In the genomic region with DNA sequence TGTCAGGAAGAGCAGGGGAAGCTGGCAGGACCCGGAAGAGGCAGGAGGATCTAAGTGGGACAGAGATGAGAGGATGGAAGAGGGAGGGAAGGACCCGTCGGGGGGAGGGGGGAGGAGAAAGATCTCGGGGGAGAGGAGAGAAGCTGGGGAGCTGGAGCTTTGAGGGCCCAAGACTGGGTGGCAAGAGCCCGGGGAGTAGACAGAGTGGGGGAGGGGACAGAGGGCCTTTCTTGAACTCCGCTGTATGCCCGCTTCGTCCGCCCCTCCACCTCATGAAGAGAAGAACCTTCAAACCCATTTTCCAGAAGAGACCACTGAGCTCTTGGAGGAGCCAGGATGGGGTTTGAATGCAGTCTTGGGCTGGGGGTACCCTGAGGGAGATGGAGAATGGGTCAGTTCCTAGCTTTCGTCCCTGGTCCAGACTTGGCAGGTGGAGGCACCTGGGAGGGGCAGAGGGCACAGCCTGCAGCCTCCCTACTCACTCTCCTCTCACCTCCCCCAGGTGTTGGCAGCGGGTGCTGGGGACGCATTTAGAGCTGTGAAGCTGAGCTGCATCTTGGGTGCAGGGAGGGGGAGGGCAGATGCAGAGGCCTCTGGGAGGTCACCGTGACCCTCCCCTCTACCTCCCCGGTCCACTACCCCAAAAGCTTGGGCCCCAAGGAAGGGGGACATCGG, we compare ENCODE assay signal across 23 cellular contexts. TPM values are rescaled to one million over a fixed set of nuclear protein-coding genes. Genes with fewer than 3 reads are reported as not detected.
DNase-seq lines count a peak whose midpoint lies in the region; ATAC-seq, FAIRE-seq and TF ChIP-seq lines count a peak whose summit lies in the region.
"Had no signal": no experiment of that assay in that cellular context is flagged by ENCODE, and none has a peak within 500 bp of the region (broad histone marks: within the 10 kb centered on the region; RNA-seq: fewer than 3 reads in every experiment).

No MANE protein-coding gene starts in this region.

- CTCF ChIA-PET in HepG2 (lab: Yijun Ruan, JAX; ENCODE audit: low intra/inter-chr PET ratio, low total read pairs) = no interaction called here

- H3K4me3 ChIP-seq in H7 (ENCODE audit: insufficient read depth, low read depth, low read length) (no peak overlapping the region), HepG2 (replicated peaks in 1 of 3; ENCODE audit: insufficient read depth in 1 of 3, low read depth in 2 of 3, low read length in 3 of 3) (no peak overlapping the region), neuronal stem cell (ENCODE audit: low read length in 2 of 2) (no peak overlapping the region)
- H3K4me3 ChIP-seq: BLaER1 treated with 17β-estradiol and CSF1 and Interleukin-3, amounts not matched to agents 10 nM and 100 nM; GM12878 had no signal

- ATAC-seq in HepG2 = no peak
- no peak for ATAC-seq in stimulated activated naive CD8-positive, alpha-beta T cell treated with anti-CD3 and anti-CD28 coated beads, Interleukin-15, amount 100 ng/mL, for 72 hours
- ATAC-seq in HG03039 (IDR thresholded peaks at IDR 0.05; ENCODE audit: unreplicated experiment) = no peak
- ATAC-seq: GM12878, PC-3 had no signal

- TF ChIP-seq RAD21 in HepG2 (CRISPR knock-in tag; IDR thresholded peaks at IDR 0.05) = no peak

- H3K4ac ChIP-seq in neuronal stem cell (ENCODE audit: low read length) = peak overlapping the region; percentile 48

- peaks cover 8% of the 10 kb centered on the region for H3K79me1 ChIP-seq in neuronal stem cell (ENCODE audit: low read depth, low read length)

- DNase-seq in H7 = peak; percentile 49
- DNase-seq in HepG2 (ENCODE audit: low spot score) = no peak
- DNase-seq in neuronal stem cell (ENCODE audit: low spot score) = no peak
- no peak for DNase-seq in NCI-H1105 treated with DMSO at 0.1 percent for 48 hours (lab: John Stamatoyannopoulos, UW)
- no peak for DNase-seq in NCI-H526 treated with DMSO at 0.1 percent for 48 hours (lab: John Stamatoyannopoulos, UW)
- no peak for DNase-seq in stimulated activated naive CD8-positive, alpha-beta T cell treated with anti-CD3 and anti-CD28 coated beads, Interleukin-15, amount 100 ng/mL, for 72 hours
- DNase-seq: DMS53, EL, Karpas-422, NCI-H1048, NCI-H1436 treated with DMSO at 0.1 percent for 48 hours, NCI-H2029, NCI-H345, NCI-H524 treated with DMSO at 0.1 percent for 48 hours, PC-3 had no signal

- BruUV-seq in HepG2 (replicated peaks; lab: Mats Ljungman, UMichigan) = no TSS peak

- peaks cover 0 to 76% (median 7%) of the 10 kb centered on the region in 5 experiments for H3K9me3 Mint-ChIP-seq in brain
- H3K9me3 Mint-ChIP-seq in stimulated activated naive CD8-positive, alpha-beta T cell treated with anti-CD3 and anti-CD28 coated beads, Interleukin-15, amount 100 ng/mL, for 72 hours = no peaks in the 10 kb centered on the region
- H3K9me3 Mint-ChIP-seq: CD8-positive, alpha-beta memory T cell had no signal

- H3K27me3 ChIP-seq in H7 (ENCODE audit: control insufficient read depth, insufficient read depth, low read length) = peaks cover 41% of the 10 kb centered on the region
- peaks cover 4 to 46% of the 10 kb centered on the region in 2 experiments; a peak in 4 of 5 replicates for H3K27me3 ChIP-seq in HepG2 (ENCODE audit: control insufficient read depth in 1 of 2, insufficient read depth in 2 of 2, low read length in 2 of 2)
- no peaks in the 10 kb centered on the region for H3K27me3 ChIP-seq in neuronal stem cell (ENCODE audit: control insufficient read depth in 3 of 3, insufficient read depth in 3 of 3, low read depth in 1 of 3, low read length in 3 of 3)

- peak overlapping the region; percentile 90 for H2BK120ac ChIP-seq in neuronal stem cell (ENCODE audit: low read depth, low read length)

- intact Hi-C loops in HepG2 (cut with micrococcal nuclease; ENCODE audit: unreplicated experiment) = loop anchor here (10.0 kb wide), 1 partner anchor 1726 kb away; a partner anchor contains a TSS

- no peak overlapping the region for H3K14ac ChIP-seq in neuronal stem cell (ENCODE audit: low read length)

- H3K36me3 Mint-ChIP-seq in brain = no peaks in the 10 kb centered on the region
- H3K36me3 Mint-ChIP-seq: CD8-positive, alpha-beta memory T cell had no signal

- no peak overlapping the region for H4K91ac ChIP-seq in neuronal stem cell (ENCODE audit: low read depth, low read length, poor library complexity)

- peak overlapping the region; percentile 29 for H3K23ac ChIP-seq in neuronal stem cell (ENCODE audit: low read depth, low read length, poor library complexity)

- peak overlapping the region in 2 of 5 experiments; percentile 41 to 89 for H3K27ac Mint-ChIP-seq in brain
- no peak overlapping the region for H3K27ac Mint-ChIP-seq in stimulated activated naive CD8-positive, alpha-beta T cell treated with anti-CD3 and anti-CD28 coated beads, Interleukin-15, amount 100 ng/mL, for 72 hours
- H3K27ac Mint-ChIP-seq: IgD-negative memory B cell had no signal

- H2BK15ac ChIP-seq in neuronal stem cell (ENCODE audit: low read length) = peak overlapping the region; percentile 86

- H3K36me3 ChIP-seq in H7 (replicated peaks; ENCODE audit: control insufficient read depth, insufficient read depth, low read length) = no peaks in the 10 kb centered on the region
- H3K36me3 ChIP-seq in HepG2 (replicated peaks in 1 of 2; ENCODE audit: control insufficient read depth in 1 of 2, insufficient read depth in 2 of 2, low read length in 2 of 2) = no peaks in the 10 kb centered on the region
- H3K36me3 ChIP-seq in neuronal stem cell (replicated peaks in 1 of 2; ENCODE audit: control insufficient read depth in 2 of 2, insufficient read depth in 2 of 2, low read length in 2 of 2) = peaks cover 0 to 15% of the 10 kb centered on the region in 2 donors
- H3K36me3 ChIP-seq: BLaER1 treated with 17β-estradiol and CSF1 and Interleukin-3, amounts not matched to agents 10 nM and 100 nM had no signal

- H2AFZ ChIP-seq in HepG2 (ENCODE audit: low read length) (no peak overlapping the region), neuronal stem cell (ENCODE audit: low read length) (peak overlapping the region; percentile 22)

- H3K79me2 ChIP-seq in HepG2 (ENCODE audit: insufficient read depth, low read length) = no peaks in the 10 kb centered on the region

- TF ChIP-seq POLR2A in HepG2 (IDR thresholded peaks at IDR 0.05; ENCODE audit: insufficient read depth in 1 of 2, low read depth in 2 of 2, low read length in 2 of 2) = no peak

- H2BK5ac ChIP-seq in neuronal stem cell (ENCODE audit: low read length) = no peak overlapping the region

- peaks cover 6% of the 10 kb centered on the region for H3K27me3 Mint-ChIP-seq in brain
- H3K27me3 Mint-ChIP-seq in stimulated activated naive CD8-positive, alpha-beta T cell treated with anti-CD3 and anti-CD28 coated beads, Interleukin-15, amount 100 ng/mL, for 72 hours = peaks cover 56% of the 10 kb centered on the region

- no peak overlapping the region for H4K8ac ChIP-seq in neuronal stem cell (ENCODE audit: low read depth, low read length)

- H3K4me1 Mint-ChIP-seq in brain = peaks cover 44% of the 10 kb centered on the region
- H3K4me1 Mint-ChIP-seq in stimulated activated naive CD8-positive, alpha-beta T cell treated with anti-CD3 and anti-CD28 coated beads, Interleukin-15, amount 100 ng/mL, for 72 hours = peaks cover 24% of the 10 kb centered on the region

- H3K9ac ChIP-seq in HepG2 (ENCODE audit: insufficient read depth, low read depth, low read length) = no peak overlapping the region
- H3K9ac ChIP-seq in neuronal stem cell (ENCODE audit: low read depth, low read length, poor library complexity) = no peak overlapping the region
- H3K9ac ChIP-seq: BLaER1 treated with 17β-estradiol and CSF1 and Interleukin-3, amounts not matched to agents 10 nM and 100 nM had no signal

- peak overlapping the region; percentile 55 for H3K18ac ChIP-seq in neuronal stem cell (ENCODE audit: low read length)

- H3K27ac ChIP-seq in HepG2 (ENCODE audit: extremely low read length, insufficient read depth, low read length) (no peak overlapping the region), neuronal stem cell (replicated peaks; ENCODE audit: low read length) (no peak overlapping the region)
- H3K27ac ChIP-seq: BLaER1 treated with 17β-estradiol and CSF1 and Interleukin-3, amounts not matched to agents 10 nM and 100 nM had no signal

- no peak for TF ChIP-seq EP300 in HepG2 (IDR thresholded peaks at IDR 0.05; ENCODE audit: low read depth in 2 of 2, low read length in 2 of 2)
- TF ChIP-seq EP300 in HepG2 (CRISPR knock-in tag; IDR thresholded peaks at IDR 0.05; ENCODE audit: borderline replicate concordance) = no peak

- H3K4me2 ChIP-seq in HepG2 (ENCODE audit: low read depth, low read length) (no peak overlapping the region), neuronal stem cell (ENCODE audit: insufficient read depth, low read length, poor library complexity, severe bottlenecking) (no peak overlapping the region)
- H3K4me2 ChIP-seq: BLaER1 treated with 17β-estradiol and CSF1 and Interleukin-3, amounts not matched to agents 10 nM and 100 nM had no signal

- no peaks in the 10 kb centered on the region for H3K4me1 ChIP-seq in HepG2 (ENCODE audit: insufficient read depth, low read length)
- H3K4me1 ChIP-seq in neuronal stem cell (ENCODE audit: control insufficient read depth in 2 of 2, insufficient read depth in 1 of 2, low read depth in 1 of 2, low read length in 2 of 2) = peaks cover 27 to 30% of the 10 kb centered on the region in 2 donors

- 2% methylated on average over 12 of the region's 15 CpGs for WGBS in HepG2 (ENCODE audit: low lambda C conversion rate)
- no CpG with 5 or more reads among the region's 15 CpGs for WGBS in neuronal stem cell (ENCODE audit: extremely low coverage in 2 of 2, insufficient read length in 2 of 2, insufficient replicate concordance in 1 of 2), 2 donors

- no peak for TF ChIP-seq CTCF in brain (conservative IDR thresholded peaks at IDR 0.05)
- no peak for TF ChIP-seq CTCF in HepG2 (CRISPR knock-in tag; IDR thresholded peaks at IDR 0.05)

- in situ Hi-C loops in HepG2 (cut with HindIII; ENCODE audit: extremely low pct_ligation_motif_present, low pct_unique_long_range_greater_than_20kb) = no loop called here

- H3K9me3 ChIP-seq in HepG2 (ENCODE audit: low read length) = no peaks in the 10 kb centered on the region
- peaks cover 0 to 2% of the 10 kb centered on the region in 2 donors for H3K9me3 ChIP-seq in neuronal stem cell (replicated peaks in 1 of 2; ENCODE audit: control insufficient read depth in 2 of 2, insufficient read depth in 1 of 2, low read depth in 1 of 2, low read length in 2 of 2)
- H3K9me3 ChIP-seq: BLaER1 treated with 17β-estradiol and CSF1 and Interleukin-3, amounts not matched to agents 10 nM and 100 nM had no signal

- H4K20me1 ChIP-seq in HepG2 (ENCODE audit: insufficient read depth, low read length) = no peaks in the 10 kb centered on the region

- FAIRE-seq in HepG2 (lab: Jason Lieb, UNC) = no peak
- FAIRE-seq: GM12878, H54 had no signal

- POLR2A ChIA-PET in HepG2 (lab: Yijun Ruan, JAX) = no interaction called here

- no peak overlapping the region for H2BK12ac ChIP-seq in neuronal stem cell (ENCODE audit: low read length)

- H3K4me3 Mint-ChIP-seq in brain = peak overlapping the region in 3 of 5 experiments; percentile 52 to 96 (median 66)
- H3K4me3 Mint-ChIP-seq in stimulated activated naive CD8-positive, alpha-beta T cell treated with anti-CD3 and anti-CD28 coated beads, Interleukin-15, amount 100 ng/mL, for 72 hours = peak overlapping the region in 1 of 2 donors; percentile 12
- H3K4me3 Mint-ChIP-seq: IgD-negative memory B cell had no signal

- peak overlapping the region; percentile 98 for H2AK5ac ChIP-seq in neuronal stem cell (ENCODE audit: low read depth, low read length)

RNA-seq across cellular contexts. Expression of a gene that starts 0.9 kb away (rescaled TPM):
- 2.4 and 3.5 TPM in 2 replicates for total RNA-seq in H7 (2014; rRNA removed; shearing (Covaris generic))
- polyA plus RNA-seq in brain (ENCODE audit: insufficient read depth, low read depth, low replicate concordance) (52.9 TPM), HepG2 (2011; rRNA removed) (not detected in 2 replicates)
- total RNA-seq in HepG2 (2016; rRNA removed; fragmentation: Illumina TruSeq; extraction: Trizol) = not detected in 2 replicates
- total RNA-seq in HepG2 (2016; cell fraction: cytosol; rRNA removed; fragmentation: Illumina TruSeq; extraction: Trizol; ENCODE audit: low read depth) = not detected in 2 replicates
- not detected in 2 replicates for total RNA-seq in HepG2 (2016; cell fraction: insoluble cytoplasmic fraction; rRNA removed; fragmentation: Illumina TruSeq; extraction: Trizol)
- total RNA-seq in HepG2 (2016; cell fraction: membrane; rRNA removed; fragmentation: Illumina TruSeq; extraction: Trizol) = not detected in 2 replicates
- not detected in 2 replicates for total RNA-seq in HepG2 (2016; cell fraction: nucleus; rRNA removed; fragmentation: Illumina TruSeq; extraction: Trizol)
- polyA plus RNA-seq in HepG2 (2011; cell fraction: cytosol; rRNA removed) = not detected in 2 replicates
- polyA plus RNA-seq in HepG2 (2011; cell fraction: nucleus; rRNA removed) = not detected in 2 replicates
- polyA plus RNA-seq in HepG2 (2012) = not detected in 2 replicates
- not detected in 2 replicates for polyA plus RNA-seq in HepG2 (2016; cell fraction: cytosol; fragmentation: Illumina TruSeq; extraction: Trizol; ENCODE audit: low read depth)
- not detected in 2 replicates for polyA plus RNA-seq in HepG2 (2016; cell fraction: insoluble cytoplasmic fraction; fragmentation: Illumina TruSeq; extraction: Trizol; ENCODE audit: low read depth)
- polyA plus RNA-seq in HepG2 (2016; cell fraction: membrane; fragmentation: Illumina TruSeq; extraction: Trizol; ENCODE audit: low read depth) = not detected in 2 replicates
- polyA plus RNA-seq in HepG2 (2016; cell fraction: nucleus; fragmentation: Illumina TruSeq; extraction: Trizol; ENCODE audit: insufficient read depth, low read depth) = not detected in 2 replicates
- polyA minus RNA-seq in HepG2 (2011; rRNA and poly(A)+ RNA removed; ENCODE audit: low replicate concordance) = not detected in 2 replicates
- not detected in 2 replicates for polyA minus RNA-seq in HepG2 (2011; cell fraction: cytosol; rRNA and poly(A)+ RNA removed)
- polyA minus RNA-seq in HepG2 (2011; cell fraction: nucleus; rRNA and poly(A)+ RNA removed) = not detected in 2 replicates
- 78.7 TPM for polyA plus RNA-seq in neuronal stem cell (2013, experiment 1 of 2)
- polyA plus RNA-seq in neuronal stem cell (2013, experiment 2 of 2) = 78.4 TPM
- total RNA-seq: CD8-positive, alpha-beta memory T cell; GM12878; MCF 10A had no signal
- polyA plus RNA-seq: CD8-positive, alpha-beta memory T cell; IgD-negative memory B cell had no signal

RNA-seq across cellular contexts. Expression of a gene that starts 55.4 kb away (rescaled TPM):
- not detected in 2 replicates for total RNA-seq in H7 (2014; rRNA removed; shearing (Covaris generic))
- polyA plus RNA-seq in brain (ENCODE audit: insufficient read depth, low read depth, low replicate concordance) (58.1 TPM), HepG2 (2011; rRNA removed) (3.3 and 4.0 TPM in 2 replicates)
- total RNA-seq in HepG2 (2016; rRNA removed; fragmentation: Illumina TruSeq; extraction: Trizol) = 1.1 and 2.2 TPM in 2 replicates
- 1.4 and 2.5 TPM in 2 replicates for total RNA-seq in HepG2 (2016; cell fraction: cytosol; rRNA removed; fragmentation: Illumina TruSeq; extraction: Trizol; ENCODE audit: low read depth)
- 1.4 and 2.5 TPM in 2 replicates for total RNA-seq in HepG2 (2016; cell fraction: insoluble cytoplasmic fraction; rRNA removed; fragmentation: Illumina TruSeq; extraction: Trizol)
- total RNA-seq in HepG2 (2016; cell fraction: membrane; rRNA removed; fragmentation: Illumina TruSeq; extraction: Trizol) = 1.4 and 1.7 TPM in 2 replicates
- total RNA-seq in HepG2 (2016; cell fraction: nucleus; rRNA removed; fragmentation: Illumina TruSeq; extraction: Trizol) = 1.7 and 2.8 TPM in 2 replicates
- 2.0 and 2.9 TPM in 2 replicates for polyA plus RNA-seq in HepG2 (2011; cell fraction: cytosol; rRNA removed)
- 18.4 and 19.8 TPM in 2 replicates for polyA plus RNA-seq in HepG2 (2011; cell fraction: nucleus; rRNA removed)
- 4.3 and 4.8 TPM in 2 replicates for polyA plus RNA-seq in HepG2 (2012)
- 2.7 and 3.3 TPM in 2 replicates for polyA plus RNA-seq in HepG2 (2016; cell fraction: cytosol; fragmentation: Illumina TruSeq; extraction: Trizol; ENCODE audit: low read depth)
- polyA plus RNA-seq in HepG2 (2016; cell fraction: insoluble cytoplasmic fraction; fragmentation: Illumina TruSeq; extraction: Trizol; ENCODE audit: low read depth) = 1.4 and 1.8 TPM in 2 replicates
- polyA plus RNA-seq in HepG2 (2016; cell fraction: membrane; fragmentation: Illumina TruSeq; extraction: Trizol; ENCODE audit: low read depth) = 2.6 and 2.7 TPM in 2 replicates
- 1.6 and 6.8 TPM in 2 replicates for polyA plus RNA-seq in HepG2 (2016; cell fraction: nucleus; fragmentation: Illumina TruSeq; extraction: Trizol; ENCODE audit: insufficient read depth, low read depth)
- polyA minus RNA-seq in HepG2 (2011; rRNA and poly(A)+ RNA removed; ENCODE audit: low replicate concordance) = 1.3 TPM in 1 of 2 replicates, not detected in the other
- polyA minus RNA-seq in HepG2 (2011; cell fraction: cytosol; rRNA and poly(A)+ RNA removed) = 0.79 and 2.3 TPM in 2 replicates
- polyA minus RNA-seq in HepG2 (2011; cell fraction: nucleus; rRNA and poly(A)+ RNA removed) = 0.64 and 2.4 TPM in 2 replicates
- polyA plus RNA-seq in neuronal stem cell (2013, experiment 1 of 2) = not detected
- not detected for polyA plus RNA-seq in neuronal stem cell (2013, experiment 2 of 2)
- total RNA-seq: CD8-positive, alpha-beta memory T cell; GM12878; MCF 10A; PC-3 had no signal
- polyA plus RNA-seq: CD8-positive, alpha-beta memory T cell; GM12878; IgD-negative memory B cell had no signal

RNA-seq across cellular contexts. Expression of a gene that starts 58.2 kb away (rescaled TPM):
- 4.7 and 4.9 TPM in 2 replicates for total RNA-seq in H7 (2014; rRNA removed; shearing (Covaris generic))
- polyA plus RNA-seq in brain (ENCODE audit: insufficient read depth, low read depth, low replicate concordance) = 36.8 TPM
- 2.0 and 2.3 TPM in 2 replicates for total RNA-seq in HepG2 (2016; rRNA removed; fragmentation: Illumina TruSeq; extraction: Trizol)
- 2.6 and 3.1 TPM in 2 replicates for total RNA-seq in HepG2 (2016; cell fraction: cytosol; rRNA removed; fragmentation: Illumina TruSeq; extraction: Trizol; ENCODE audit: low read depth)
- total RNA-seq in HepG2 (2016; cell fraction: insoluble cytoplasmic fraction; rRNA removed; fragmentation: Illumina TruSeq; extraction: Trizol) = 3.2 and 3.4 TPM in 2 replicates
- 3.4 and 3.5 TPM in 2 replicates for total RNA-seq in HepG2 (2016; cell fraction: membrane; rRNA removed; fragmentation: Illumina TruSeq; extraction: Trizol)
- total RNA-seq in HepG2 (2016; cell fraction: nucleus; rRNA removed; fragmentation: Illumina TruSeq; extraction: Trizol) = 0.56 and 1.7 TPM in 2 replicates
- polyA plus RNA-seq in HepG2 (2011; rRNA removed) = 4.1 and 5.2 TPM in 2 replicates
- polyA plus RNA-seq in HepG2 (2011; cell fraction: cytosol; rRNA removed) = 4.6 and 10.0 TPM in 2 replicates
- 6.9 and 8.9 TPM in 2 replicates for polyA plus RNA-seq in HepG2 (2011; cell fraction: nucleus; rRNA removed)
- polyA plus RNA-seq in HepG2 (2012) = 1.6 and 3.0 TPM in 2 replicates
- polyA plus RNA-seq in HepG2 (2016; cell fraction: cytosol; fragmentation: Illumina TruSeq; extraction: Trizol; ENCODE audit: low read depth) = 3.7 and 4.0 TPM in 2 replicates
- polyA plus RNA-seq in HepG2 (2016; cell fraction: insoluble cytoplasmic fraction; fragmentation: Illumina TruSeq; extraction: Trizol; ENCODE audit: low read depth) = 2.9 and 3.0 TPM in 2 replicates
- polyA plus RNA-seq in HepG2 (2016; cell fraction: membrane; fragmentation: Illumina TruSeq; extraction: Trizol; ENCODE audit: low read depth) = 4.1 and 4.4 TPM in 2 replicates
- polyA plus RNA-seq in HepG2 (2016; cell fraction: nucleus; fragmentation: Illumina TruSeq; extraction: Trizol; ENCODE audit: insufficient read depth, low read depth) = 2.7 and 4.3 TPM in 2 replicates
- 2.9 and 4.4 TPM in 2 replicates for polyA minus RNA-seq in HepG2 (2011; rRNA and poly(A)+ RNA removed; ENCODE audit: low replicate concordance)
- 2.6 TPM in 1 of 2 replicates, not detected in the other for polyA minus RNA-seq in HepG2 (2011; cell fraction: cytosol; rRNA and poly(A)+ RNA removed)
- polyA minus RNA-seq in HepG2 (2011; cell fraction: nucleus; rRNA and poly(A)+ RNA removed) = 1.9 and 2.2 TPM in 2 replicates
- polyA plus RNA-seq in neuronal stem cell (2013, experiment 1 of 2) = 2.7 TPM
- 2.8 TPM for polyA plus RNA-seq in neuronal stem cell (2013, experiment 2 of 2)
